In the genomic region with DNA sequence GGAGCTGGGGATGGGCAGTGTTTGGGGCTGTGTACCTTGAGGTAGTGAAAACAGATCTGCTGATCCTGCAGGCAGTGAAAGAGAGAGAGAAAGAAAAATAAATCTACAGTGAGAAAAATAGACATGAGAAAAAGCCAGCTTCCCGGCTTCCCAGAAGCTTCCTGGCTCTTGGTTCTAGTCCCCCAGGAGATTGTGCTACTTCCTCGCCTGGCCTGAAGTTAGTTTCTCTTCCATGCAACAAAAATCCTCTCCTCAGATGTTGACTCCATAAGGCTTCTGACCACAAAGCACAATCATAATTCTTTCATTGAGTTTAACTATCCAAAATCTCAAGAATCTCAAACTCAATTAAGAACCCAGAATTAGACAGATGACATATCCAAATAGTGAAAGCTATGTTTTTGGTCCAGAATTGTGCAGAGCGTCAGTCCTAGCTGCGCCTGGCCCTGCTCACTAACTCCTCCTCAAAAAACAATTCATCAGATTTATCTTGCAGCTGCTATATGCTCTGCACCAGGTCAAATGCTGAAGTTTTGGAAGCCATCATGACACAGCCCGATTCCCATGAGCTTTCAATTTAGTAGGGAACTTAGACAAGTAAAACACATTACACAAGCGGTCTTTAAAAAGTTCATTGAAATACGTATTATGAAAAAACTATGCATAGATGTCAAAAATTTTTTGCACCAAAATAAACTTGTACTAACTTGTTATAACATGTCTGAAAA, we compare ENCODE assay signal across 12 cellular contexts. TPM values are rescaled to one million over a fixed set of nuclear protein-coding genes. Genes with fewer than 3 reads are reported as not detected.
A peak's percentile ranks its signal among the peaks of the same experiment; 100 is the strongest.
DNase-seq lines count a peak whose midpoint lies in the region; ATAC-seq, FAIRE-seq and TF ChIP-seq lines count a peak whose summit lies in the region.
"Had no signal": no experiment of that assay in that cellular context is flagged by ENCODE, and none has a peak within 500 bp of the region (broad histone marks: within the 10 kb centered on the region; RNA-seq: fewer than 3 reads in every experiment).

No MANE protein-coding gene starts in this region.

- no peak; a peak in 1 of 6 replicates for ATAC-seq in A549
- ATAC-seq in HG03280 (IDR thresholded peaks at IDR 0.05; ENCODE audit: unreplicated experiment): no peak
- no peak for ATAC-seq in HepG2

- H2AFZ ChIP-seq in OCI-LY3 (ENCODE audit: low read depth, low read length) (peak overlapping the region; percentile 87), neuronal stem cell (ENCODE audit: low read length) (peak overlapping the region; percentile 81), HepG2 (ENCODE audit: low read length) (no peak overlapping the region)

- no peak overlapping the region for H2AK5ac ChIP-seq in neuronal stem cell (ENCODE audit: low read depth, low read length)

- H3K36me3 ChIP-seq in OCI-LY3 (replicated peaks; ENCODE audit: low read depth, low read length) (no peaks in the 10 kb centered on the region), neuronal stem cell (replicated peaks in 1 of 2; ENCODE audit: control insufficient read depth in 2 of 2, insufficient read depth in 2 of 2, low read length in 2 of 2) (no peaks in the 10 kb centered on the region), HepG2 (replicated peaks in 1 of 2; ENCODE audit: control insufficient read depth in 1 of 2, insufficient read depth in 2 of 2, low read length in 2 of 2) (no peaks in the 10 kb centered on the region)
- H3K36me3 ChIP-seq: colonic mucosa had no signal

- H2BK12ac ChIP-seq in neuronal stem cell (ENCODE audit: low read length): no peak overlapping the region

- no peaks in the 10 kb centered on the region for H3K9me3 ChIP-seq in A549
- 0 out of 2 replicates have a peak, but pooled peaks cover 4% of the 10 kb centered on the region for H3K9me3 ChIP-seq in OCI-LY3 (ENCODE audit: insufficient read depth, low read length)
- no peaks in the 10 kb centered on the region for H3K9me3 ChIP-seq in neuronal stem cell (replicated peaks in 1 of 2; ENCODE audit: control insufficient read depth in 2 of 2, insufficient read depth in 1 of 2, low read depth in 1 of 2, low read length in 2 of 2)
- no peaks in the 10 kb centered on the region for H3K9me3 ChIP-seq in HepG2 (ENCODE audit: low read length)
- H3K9me3 ChIP-seq: colonic mucosa had no signal

- POLR2A ChIA-PET in A549 (lab: Yijun Ruan, JAX) (no interaction called here), HepG2 (lab: Yijun Ruan, JAX) (no interaction called here)

- FAIRE-seq in A549 (lab: Jason Lieb, UNC) (no peak), HepG2 (lab: Jason Lieb, UNC) (no peak)
- FAIRE-seq: frontal cortex had no signal

- intact Hi-C loops in HepG2 (cut with micrococcal nuclease; ENCODE audit: unreplicated experiment): no loop called here

- CTCF ChIA-PET in A549 (lab: Yijun Ruan, JAX): interaction anchor here (1.0 to 1.6 kb wide), 2 partner anchors 40 to 448 kb away, joined by 3 read pairs; a partner anchor contains a TSS
- CTCF ChIA-PET in HepG2 (lab: Yijun Ruan, JAX; ENCODE audit: low intra/inter-chr PET ratio, low total read pairs): no interaction called here

- H3K4me2 ChIP-seq in A549 (peak overlapping the region; percentile 48; the same call in 1 of the 3 replicates), OCI-LY3 (ENCODE audit: low read length) (peak overlapping the region; percentile 81), neuronal stem cell (ENCODE audit: insufficient read depth, low read length, poor library complexity, severe bottlenecking) (no peak overlapping the region), HepG2 (ENCODE audit: low read depth, low read length) (no peak overlapping the region)

- no peak overlapping the region for H3K18ac ChIP-seq in neuronal stem cell (ENCODE audit: low read length)

- TF ChIP-seq CTCF in A549 (IDR thresholded peaks at IDR 0.05) (no peak), OCI-LY3 (IDR thresholded peaks at IDR 0.05; ENCODE audit: low read depth, low read length) (no peak), fibroblast of the aortic adventitia (IDR thresholded peaks at IDR 0.05; ENCODE audit: insufficient read depth, low read length) (no peak), HepG2 (CRISPR knock-in tag; IDR thresholded peaks at IDR 0.05) (no peak)

- 91% methylated on average over 7 of the region's 7 CpGs for WGBS in A549 (ENCODE audit: missing lambda C conversion rate)
- whole genome bisulfite sequencing in neuronal stem cell (ENCODE audit: extremely low coverage in 2 of 2, insufficient read length in 2 of 2, insufficient replicate concordance in 1 of 2), 2 donors: no CpG with 5 or more reads among the region's 7 CpGs
- 50% methylated on average over 7 of the region's 7 CpGs for WGBS in HepG2 (ENCODE audit: low lambda C conversion rate)

- H3K79me2 ChIP-seq in OCI-LY3 (ENCODE audit: low read length) (no peaks in the 10 kb centered on the region), HepG2 (ENCODE audit: insufficient read depth, low read length) (no peaks in the 10 kb centered on the region)

- H4K8ac ChIP-seq in neuronal stem cell (ENCODE audit: low read depth, low read length): no peak overlapping the region

- no peak overlapping the region for H2BK15ac ChIP-seq in neuronal stem cell (ENCODE audit: low read length)

- H3K27ac ChIP-seq in A549 (peak overlapping the region in 1 of 2 experiments; percentile 71; a peak in 3 of 6 replicates), OCI-LY3 (ENCODE audit: low read length) (no peak overlapping the region), neuronal stem cell (replicated peaks; ENCODE audit: low read length) (no peak overlapping the region), HepG2 (ENCODE audit: extremely low read length, insufficient read depth, low read length) (no peak overlapping the region)
- H3K27ac ChIP-seq: colonic mucosa had no signal

- TF ChIP-seq POLR2A in A549 (IDR thresholded peaks at IDR 0.05; ENCODE audit: low read length): no peak
- TF ChIP-seq POLR2A in HepG2 (IDR thresholded peaks at IDR 0.05; ENCODE audit: insufficient read depth in 1 of 2, low read depth in 2 of 2, low read length in 2 of 2): no peak

- H3K4ac ChIP-seq in neuronal stem cell (ENCODE audit: low read length): no peak overlapping the region

- H4K20me1 ChIP-seq in OCI-LY3 (ENCODE audit: insufficient read depth, low read length) (no peaks in the 10 kb centered on the region), HepG2 (ENCODE audit: insufficient read depth, low read length) (no peaks in the 10 kb centered on the region)

- no TSS peak for BruUV-seq in HepG2 (replicated peaks; lab: Mats Ljungman, UMichigan)

- in situ Hi-C loops in HepG2 (cut with HindIII; ENCODE audit: extremely low pct_ligation_motif_present, low pct_unique_long_range_greater_than_20kb): no loop called here

- H2BK120ac ChIP-seq in neuronal stem cell (ENCODE audit: low read depth, low read length): no peak overlapping the region

- no peak for TF ChIP-seq EP300 in A549 (IDR thresholded peaks at IDR 0.05)
- no peak for TF ChIP-seq EP300 in HepG2 (IDR thresholded peaks at IDR 0.05; ENCODE audit: low read depth in 2 of 2, low read length in 2 of 2)
- no peak for TF ChIP-seq EP300 in HepG2 (CRISPR knock-in tag; IDR thresholded peaks at IDR 0.05; ENCODE audit: borderline replicate concordance)

- no peak overlapping the region for H3K23ac ChIP-seq in neuronal stem cell (ENCODE audit: low read depth, low read length, poor library complexity)

- H3K27me3 ChIP-seq in OCI-LY3 (ENCODE audit: low read depth, low read length) (no peaks in the 10 kb centered on the region), neuronal stem cell (ENCODE audit: control insufficient read depth in 3 of 3, insufficient read depth in 3 of 3, low read depth in 1 of 3, low read length in 3 of 3) (no peaks in the 10 kb centered on the region), HepG2 (ENCODE audit: control insufficient read depth in 1 of 2, insufficient read depth in 2 of 2, low read length in 2 of 2) (no peaks in the 10 kb centered on the region)
- H3K27me3 ChIP-seq: colonic mucosa had no signal

- TF ChIP-seq RAD21 in A549 (conservative IDR thresholded peaks at IDR 0.05 in 1 of 2, IDR thresholded peaks at IDR 0.05 in 1 of 2) (no peak), HepG2 (CRISPR knock-in tag; IDR thresholded peaks at IDR 0.05) (no peak)

- H3K4me3 ChIP-seq in A549 (no peak overlapping the region), OCI-LY3 (ENCODE audit: low read length) (peak overlapping the region; percentile 79; the same call in 1 of the 2 replicates), fibroblast of the aortic adventitia (ENCODE audit: low read depth, low read length) (peak overlapping the region; percentile 7), neuronal stem cell (ENCODE audit: low read length in 2 of 2) (no peak overlapping the region), HepG2 (replicated peaks in 1 of 3; ENCODE audit: insufficient read depth in 1 of 3, low read depth in 2 of 3, low read length in 3 of 3) (no peak overlapping the region)

- DNase-seq in A549 (ENCODE audit: low read depth in 1 of 2, low spot score in 1 of 2): no peak
- peak; percentile 68 for DNase-seq in fibroblast of the aortic adventitia (ENCODE audit: low read depth)
- no peak for DNase-seq in neuronal stem cell (ENCODE audit: low spot score)
- no peak for DNase-seq in DMS 273 treated with DMSO at 0.1 percent for 48 hours (lab: John Stamatoyannopoulos, UW)
- DNase-seq in HepG2 (ENCODE audit: low spot score): no peak
- no peak for DNase-seq in stimulated activated CD4-positive, alpha-beta T cell treated with anti-CD3 and anti-CD28 coated beads, Interleukin-15, amount 100 ng/mL, for 24 hours
- DNase-seq: colonic mucosa, NCI-H1105, NCI-H510A had no signal

- H3K79me1 ChIP-seq in neuronal stem cell (ENCODE audit: low read depth, low read length): no peaks in the 10 kb centered on the region

- H3K9ac ChIP-seq in OCI-LY3 (ENCODE audit: low read length) (no peak overlapping the region), neuronal stem cell (ENCODE audit: low read depth, low read length, poor library complexity) (no peak overlapping the region), HepG2 (ENCODE audit: insufficient read depth, low read depth, low read length) (no peak overlapping the region)

- H2BK5ac ChIP-seq in neuronal stem cell (ENCODE audit: low read length): no peak overlapping the region

- H3K14ac ChIP-seq in neuronal stem cell (ENCODE audit: low read length): no peak overlapping the region

- H3K4me1 ChIP-seq in A549: 0 out of 3 replicates have a peak, but pooled peaks cover 5% of the 10 kb centered on the region
- H3K4me1 ChIP-seq in OCI-LY3 (ENCODE audit: low read length): peaks cover 13% of the 10 kb centered on the region
- no peaks in the 10 kb centered on the region for H3K4me1 ChIP-seq in neuronal stem cell (ENCODE audit: control insufficient read depth in 2 of 2, insufficient read depth in 1 of 2, low read depth in 1 of 2, low read length in 2 of 2)
- H3K4me1 ChIP-seq in HepG2 (ENCODE audit: insufficient read depth, low read length): no peaks in the 10 kb centered on the region
- H3K4me1 ChIP-seq: colonic mucosa had no signal

- no peak overlapping the region for H4K91ac ChIP-seq in neuronal stem cell (ENCODE audit: low read depth, low read length, poor library complexity)

RNA-seq across cellular contexts. Expression of gene NAB1, which starts 20.1 kb away (rescaled TPM):
- polyA plus RNA-seq in A549 (2011; rRNA removed): 55.6 and 67.3 TPM in 2 replicates
- 16.7 and 17.6 TPM in 2 replicates for polyA plus RNA-seq in A549 (2012; cell fraction: cytosol; rRNA removed)
- polyA plus RNA-seq in A549 (2012; cell fraction: nucleus; rRNA removed): 15.7 and 20.3 TPM in 2 replicates
- polyA plus RNA-seq in A549 (2017; fragmentation: RNase III; extraction: RNeasy Plus Mini Kit Qiagen cat#74134 plus additional on column Dnase treatment): 31.8 to 37.8 TPM (median 37.6 TPM) in 3 replicates
- polyA minus RNA-seq in A549 (2011; rRNA and poly(A)+ RNA removed): 60.9 and 70.4 TPM in 2 replicates
- 34.4 and 52.6 TPM in 2 replicates for total RNA-seq in fibroblast of the aortic adventitia (ENCODE audit: low replicate concordance)
- polyA plus RNA-seq in neuronal stem cell (2013, experiment 1 of 2): 33.1 TPM
- 33.9 TPM for polyA plus RNA-seq in neuronal stem cell (2013, experiment 2 of 2)
- 46.0 and 51.2 TPM in 2 replicates for total RNA-seq in HepG2 (2016; rRNA removed; fragmentation: Illumina TruSeq; extraction: Trizol)
- 139 and 176 TPM in 2 replicates for total RNA-seq in HepG2 (2016; cell fraction: cytosol; rRNA removed; fragmentation: Illumina TruSeq; extraction: Trizol; ENCODE audit: low read depth)
- 49.6 and 52.0 TPM in 2 replicates for total RNA-seq in HepG2 (2016; cell fraction: insoluble cytoplasmic fraction; rRNA removed; fragmentation: Illumina TruSeq; extraction: Trizol)
- total RNA-seq in HepG2 (2016; cell fraction: membrane; rRNA removed; fragmentation: Illumina TruSeq; extraction: Trizol): 123 and 139 TPM in 2 replicates
- total RNA-seq in HepG2 (2016; cell fraction: nucleus; rRNA removed; fragmentation: Illumina TruSeq; extraction: Trizol): 44.1 and 50.2 TPM in 2 replicates
- 19.6 and 24.5 TPM in 2 replicates for polyA plus RNA-seq in HepG2 (2011; rRNA removed)
- polyA plus RNA-seq in HepG2 (2011; cell fraction: cytosol; rRNA removed): 9.0 and 11.6 TPM in 2 replicates
- 38.8 and 42.4 TPM in 2 replicates for polyA plus RNA-seq in HepG2 (2011; cell fraction: nucleus; rRNA removed)
- 23.4 and 23.6 TPM in 2 replicates for polyA plus RNA-seq in HepG2 (2012)
- 7.2 and 7.4 TPM in 2 replicates for polyA plus RNA-seq in HepG2 (2016; cell fraction: cytosol; fragmentation: Illumina TruSeq; extraction: Trizol; ENCODE audit: low read depth)
- 43.9 and 45.3 TPM in 2 replicates for polyA plus RNA-seq in HepG2 (2016; cell fraction: insoluble cytoplasmic fraction; fragmentation: Illumina TruSeq; extraction: Trizol; ENCODE audit: low read depth)
- polyA plus RNA-seq in HepG2 (2016; cell fraction: membrane; fragmentation: Illumina TruSeq; extraction: Trizol; ENCODE audit: low read depth): 24.2 and 27.5 TPM in 2 replicates
- 72.5 and 83.7 TPM in 2 replicates for polyA plus RNA-seq in HepG2 (2016; cell fraction: nucleus; fragmentation: Illumina TruSeq; extraction: Trizol; ENCODE audit: insufficient read depth, low read depth)
- 18.6 and 50.1 TPM in 2 replicates for polyA minus RNA-seq in HepG2 (2011; rRNA and poly(A)+ RNA removed; ENCODE audit: low replicate concordance)
- polyA minus RNA-seq in HepG2 (2011; cell fraction: cytosol; rRNA and poly(A)+ RNA removed): 28.5 and 29.1 TPM in 2 replicates
- 33.7 and 45.5 TPM in 2 replicates for polyA minus RNA-seq in HepG2 (2011; cell fraction: nucleus; rRNA and poly(A)+ RNA removed)

Comparison
In these comparisons a context has a peak if more than half of its experiments do, and no peak if none do; other contexts are left out.
1. H3K4me2 ChIP-seq: peak in A549 (single experiment) and OCI-LY3 (single experiment); none in neuronal stem cell (single experiment) and HepG2 (single experiment).
2. H3K4me3 ChIP-seq: peak in OCI-LY3 (single experiment) and fibroblast of the aortic adventitia (single experiment); none in A549 (single experiment), neuronal stem cell (0 of 2) and HepG2 (0 of 3).